In genomic region chr20:41137412-41138216, GRCh38 we compare ENCODE assay signal across 8 cellular contexts. TPM values are rescaled to one million over a fixed set of nuclear protein-coding genes. Genes with fewer than 3 reads are reported as not detected.
A peak's percentile ranks its signal among the peaks of the same experiment; 100 is the strongest.
DNase-seq lines count a peak whose midpoint lies in the region; ATAC-seq, FAIRE-seq and TF ChIP-seq lines count a peak whose summit lies in the region.

Gene PLCG1, plus strand, starts transcription at chr20:41137543. Its CDS starts 99 bp downstream, at chr20:41137642.

- H3K27me3 ChIP-seq in AG04450 (ENCODE audit: control insufficient read depth, insufficient read depth, low read length) (no peaks in the 10 kb centered on the region), HepG2 (ENCODE audit: control insufficient read depth in 1 of 2, insufficient read depth in 2 of 2, low read length in 2 of 2) (no peaks in the 10 kb centered on the region)

- no peak for FAIRE-seq in HepG2 (lab: Jason Lieb, UNC)

- H3K36me3 ChIP-seq in HepG2 (replicated peaks in 1 of 2; ENCODE audit: control insufficient read depth in 1 of 2, insufficient read depth in 2 of 2, low read length in 2 of 2) = peaks cover 0 to 3% of the 10 kb centered on the region in 2 experiments; a peak in 2 of 5 replicates

- in situ Hi-C loops in HepG2 (cut with HindIII; ENCODE audit: extremely low pct_ligation_motif_present, low pct_unique_long_range_greater_than_20kb) = loop anchor here (10.0 kb wide), 1 partner anchor 197 kb away; no protein-coding TSS in a partner anchor

- DNase-seq in AG04450 (ENCODE audit: low read depth, low spot score) = no peak
- DNase-seq in NCI-H446 treated with DMSO at 0.1 percent for 48 hours (lab: John Stamatoyannopoulos, UW) = peak; percentile 49
- peak; percentile 82 for DNase-seq in activated CD4-positive, alpha-beta T cell treated with anti-CD3 and anti-CD28 coated beads for 48 hours
- DNase-seq in dedifferentiated amniotic fluid mesenchymal stem cell (ENCODE audit: extremely low spot score) = peak; percentile 31
- DNase-seq in HepG2 (ENCODE audit: low spot score) = peak; percentile 72
- peak; percentile 72 for DNase-seq in stimulated activated CD4-positive, alpha-beta T cell treated with anti-CD3 and anti-CD28 coated beads, Interleukin-2, amount 100 ng/mL, for 4 hours (ENCODE audit: low read depth)

- peak; percentile 25 to 79; a peak in 3 of 4 replicates for TF ChIP-seq POLR2A in HepG2 (IDR thresholded peaks at IDR 0.05; ENCODE audit: insufficient read depth in 1 of 2, low read depth in 2 of 2, low read length in 2 of 2)

- H3K4me3 ChIP-seq in AG04450 (ENCODE audit: low read depth, low read length) (peak within 1 kb of the TSS; percentile 75), HepG2 (replicated peaks in 1 of 3; ENCODE audit: insufficient read depth in 1 of 3, low read depth in 2 of 3, low read length in 3 of 3) (peak within 1 kb of the TSS; percentile 81 to 91 (median 85))

- no TSS peak for BruUV-seq in HepG2 (replicated peaks; lab: Mats Ljungman, UMichigan)

- ATAC-seq in GM18909 (IDR thresholded peaks at IDR 0.05; ENCODE audit: poor library complexity, unreplicated experiment) (peak; percentile 64), HG03159 (IDR thresholded peaks at IDR 0.05; ENCODE audit: unreplicated experiment) (peak; percentile 59), HepG2 (peak; percentile 55)

- 0% methylated on average over 38 of the region's 89 CpGs for WGBS in HepG2 (ENCODE audit: low lambda C conversion rate)

- peak within 1 kb of the TSS; percentile 97 for H3K4me2 ChIP-seq in HepG2 (ENCODE audit: low read depth, low read length)

- CTCF ChIA-PET in AG04450 (lab: Charles Lee) = interaction anchor here (1.3 to 3.6 kb wide), 5 partner anchors 35 to 273 kb away, joined by 4 to 21 read pairs (median 6); no protein-coding TSS in a partner anchor
- CTCF ChIA-PET in HepG2 (lab: Yijun Ruan, JAX; ENCODE audit: low intra/inter-chr PET ratio, low total read pairs) = no interaction called here

- H3K9me3 ChIP-seq in AG04450 (ENCODE audit: control insufficient read depth, insufficient read depth, low read length) = no peaks in the 10 kb centered on the region; the same call in 1 of the 2 replicates
- no peaks in the 10 kb centered on the region for H3K9me3 ChIP-seq in HepG2 (ENCODE audit: low read length)

- peak within 1 kb of the TSS; percentile 96 for H3K9ac ChIP-seq in HepG2 (ENCODE audit: insufficient read depth, low read depth, low read length)

- H3K27ac ChIP-seq in AG04450 (ENCODE audit: low read depth, low read length) (peak within 1 kb of the TSS; percentile 78), HepG2 (ENCODE audit: extremely low read length, insufficient read depth, low read length) (peak within 1 kb of the TSS; percentile 88)

- TF ChIP-seq CTCF in AG04450 (IDR thresholded peaks at IDR 0.05; ENCODE audit: low read depth, low read length) (no peak), HepG2 (CRISPR knock-in tag; IDR thresholded peaks at IDR 0.05) (no peak)

- H4K20me1 ChIP-seq in HepG2 (ENCODE audit: insufficient read depth, low read length) = peaks cover 5% of the 10 kb centered on the region

- POLR2A ChIA-PET in AG04450 (lab: Yijun Ruan, JAX) = interaction anchor here (0.6 to 1.2 kb wide), 3 partner anchors 12 to 314 kb away, joined by 3 to 5 read pairs (median 3); no protein-coding TSS in a partner anchor
- POLR2A ChIA-PET in HepG2 (lab: Yijun Ruan, JAX) = interaction anchor here (0.7 to 2.1 kb wide), 5 partner anchors 9 to 203 kb away, joined by 3 to 13 read pairs (median 4); partner anchors contain the start of gene LPIN3

- H3K4me1 ChIP-seq in HepG2 (ENCODE audit: insufficient read depth, low read length) = peaks cover 78% of the 10 kb centered on the region

- TF ChIP-seq RAD21 in HepG2 (CRISPR knock-in tag; IDR thresholded peaks at IDR 0.05) = no peak; the same call in none of the 2 replicates

- no peak within 1 kb of the TSS for H2AFZ ChIP-seq in HepG2 (ENCODE audit: low read length)

- peaks cover 52% of the 10 kb centered on the region for H3K79me2 ChIP-seq in HepG2 (ENCODE audit: insufficient read depth, low read length)

- intact Hi-C loops in HepG2 (cut with micrococcal nuclease; ENCODE audit: unreplicated experiment) = loop anchor here (2.0 kb wide), 2 partner anchors 15 to 35 kb away; no protein-coding TSS in a partner anchor

- TF ChIP-seq EP300 in HepG2 (IDR thresholded peaks at IDR 0.05; ENCODE audit: low read depth in 2 of 2, low read length in 2 of 2) = no peak
- peak; percentile 55; the same call in 1 of the 2 replicates for TF ChIP-seq EP300 in HepG2 (CRISPR knock-in tag; IDR thresholded peaks at IDR 0.05; ENCODE audit: borderline replicate concordance)

TF ChIP-seq in HepG2, 621 proteins besides CTCF, POLR2A, EP300 and RAD21 (continues in another document):
- TF ChIP-seq ZNF704 (CRISPR knock-in tag; IDR thresholded peaks at IDR 0.05; ENCODE audit: borderline replicate concordance) = peak; percentile 70; the same call in 1 of the 2 replicates
- peak; percentile 23; the same call in 1 of the 2 replicates for TF ChIP-seq ZNF451 (CRISPR knock-in tag; IDR thresholded peaks at IDR 0.05)
- TF ChIP-seq ZNF687 (CRISPR knock-in tag; IDR thresholded peaks at IDR 0.05) = peak; percentile 83

RNA-seq across cellular contexts. Expression of gene PLCG1, which starts in this region (rescaled TPM):
- polyA plus RNA-seq in AG04450 (2011; rRNA removed) (54.6 and 71.8 TPM in 2 replicates), HepG2 (2011; rRNA removed) (158 and 207 TPM in 2 replicates)
- 102 and 122 TPM in 2 replicates for polyA minus RNA-seq in AG04450 (2011; rRNA and poly(A)+ RNA removed)
- 53.1 and 85.3 TPM in 2 replicates for total RNA-seq in HepG2 (2016; rRNA removed; fragmentation: Illumina TruSeq; extraction: Trizol)
- 8.3 and 10.2 TPM in 2 replicates for total RNA-seq in HepG2 (2016; cell fraction: cytosol; rRNA removed; fragmentation: Illumina TruSeq; extraction: Trizol; ENCODE audit: low read depth)
- 43.2 and 85.3 TPM in 2 replicates for total RNA-seq in HepG2 (2016; cell fraction: insoluble cytoplasmic fraction; rRNA removed; fragmentation: Illumina TruSeq; extraction: Trizol)
- 23.6 and 25.9 TPM in 2 replicates for total RNA-seq in HepG2 (2016; cell fraction: membrane; rRNA removed; fragmentation: Illumina TruSeq; extraction: Trizol)
- 119 and 141 TPM in 2 replicates for total RNA-seq in HepG2 (2016; cell fraction: nucleus; rRNA removed; fragmentation: Illumina TruSeq; extraction: Trizol)
- 50.7 and 54.7 TPM in 2 replicates for polyA plus RNA-seq in HepG2 (2011; cell fraction: cytosol; rRNA removed)
- polyA plus RNA-seq in HepG2 (2011; cell fraction: nucleus; rRNA removed) = 1,608 and 1,708 TPM in 2 replicates
- 152 and 164 TPM in 2 replicates for polyA plus RNA-seq in HepG2 (2012)
- 3.6 and 4.0 TPM in 2 replicates for polyA plus RNA-seq in HepG2 (2016; cell fraction: cytosol; fragmentation: Illumina TruSeq; extraction: Trizol; ENCODE audit: low read depth)
- polyA plus RNA-seq in HepG2 (2016; cell fraction: insoluble cytoplasmic fraction; fragmentation: Illumina TruSeq; extraction: Trizol; ENCODE audit: low read depth) = 54.2 and 61.1 TPM in 2 replicates
- 12.4 and 12.5 TPM in 2 replicates for polyA plus RNA-seq in HepG2 (2016; cell fraction: membrane; fragmentation: Illumina TruSeq; extraction: Trizol; ENCODE audit: low read depth)
- 371 and 407 TPM in 2 replicates for polyA plus RNA-seq in HepG2 (2016; cell fraction: nucleus; fragmentation: Illumina TruSeq; extraction: Trizol; ENCODE audit: insufficient read depth, low read depth)
- 74.2 and 219 TPM in 2 replicates for polyA minus RNA-seq in HepG2 (2011; rRNA and poly(A)+ RNA removed; ENCODE audit: low replicate concordance)
- 77.9 and 95.1 TPM in 2 replicates for polyA minus RNA-seq in HepG2 (2011; cell fraction: cytosol; rRNA and poly(A)+ RNA removed)
- 286 and 292 TPM in 2 replicates for polyA minus RNA-seq in HepG2 (2011; cell fraction: nucleus; rRNA and poly(A)+ RNA removed)
